18 cellular contexts compared by ENCODE assay signal in genomic region chr1:224113005-224113404, GRCh38. TPM values are rescaled to one million over a fixed set of nuclear protein-coding genes. Genes with fewer than 3 reads are reported as not detected.
A peak's percentile ranks its signal among the peaks of the same experiment; 100 is the strongest.
DNase-seq lines count a peak whose midpoint lies in the region; ATAC-seq and TF ChIP-seq lines count a peak whose summit lies in the region.
"Had no signal": no experiment of that assay in that cellular context is flagged by ENCODE, and none has a peak within 500 bp of the region (broad histone marks: within the 10 kb centered on the region; RNA-seq: fewer than 3 reads in every experiment).

No MANE protein-coding gene starts in this region.

- DNase-seq in T-helper 2 cell treated with Interferon-gamma antibody and Interleukin-4, amounts not matched to agents 5 μg/mL and 100 μg/mL, for 36 hours (ENCODE audit: low spot score) = no peak
- DNase-seq in T-helper 2 cell (no peak), PC-3 (peak; percentile 50), natural killer cell (no peak), vagina (ENCODE audit: extremely low spot score in 2 of 2) (no peak), epidermal melanocyte (ENCODE audit: insufficient read length, low spot score) (no peak), dedifferentiated amniotic fluid mesenchymal stem cell (ENCODE audit: extremely low spot score) (no peak), NCI-H524 (lab: John Stamatoyannopoulos, UW) (no peak)
- DNase-seq: activated CD4-positive, alpha-beta T cell treated with anti-CD3 and anti-CD28 coated beads, Interleukin-2, amount 10 ng/mL, durations not matched to agents 24 days and 14 days; activated effector memory CD4-positive, alpha-beta T cell treated with Interleukin-2 at 50 U/mL for 16 hours; C1 segment of cervical spinal cord; GDM1; glutamatergic neuron; NCI-H2029; NCI-H446 treated with DMSO at 0.1 percent for 48 hours; stimulated activated CD4-positive, alpha-beta T cell treated with anti-CD3 and anti-CD28 coated beads, Interleukin-4, amount 100 ng/mL, for 24 hours had no signal

- H3K27ac ChIP-seq in PC-3 (ENCODE audit: low read length) = no peak overlapping the region
- no peak overlapping the region for H3K27ac ChIP-seq in vagina
- H3K27ac ChIP-seq: neural progenitor cell had no signal

- H3K36me3 ChIP-seq in PC-3 (ENCODE audit: low read depth, low read length) = 0 out of 2 replicates have a peak, but pooled peaks cover 2% of the 10 kb centered on the region
- no peaks in the 10 kb centered on the region for H3K36me3 ChIP-seq in vagina
- H3K36me3 ChIP-seq: neural progenitor cell had no signal

- H3K9ac ChIP-seq in PC-3 (ENCODE audit: low read length) = no peak overlapping the region
- H3K9ac ChIP-seq: neural progenitor cell had no signal

- no peak overlapping the region for H3K4me3 Mint-ChIP-seq in T-helper 2 cell treated with Interferon-gamma antibody and Interleukin-4, amounts not matched to agents 5 μg/mL and 100 μg/mL, for 36 hours
- H3K4me3 Mint-ChIP-seq in natural killer cell = no peak overlapping the region

- H3K27me3 ChIP-seq in PC-3 (ENCODE audit: low read length) (no peaks in the 10 kb centered on the region), vagina (no peaks in the 10 kb centered on the region)
- H3K27me3 ChIP-seq: neural progenitor cell had no signal

- peak overlapping the region; percentile 83 for H3K4me2 ChIP-seq in PC-3 (ENCODE audit: low read length)

- CTCF ChIA-PET in PC-3 (lab: Charles Lee) = no interaction called here

- H3F3A ChIP-seq in PC-3 (ENCODE audit: low read length, unreplicated experiment) = no peaks in the 10 kb centered on the region

- H3K27me3 Mint-ChIP-seq in T-helper 2 cell treated with Interferon-gamma antibody and Interleukin-4, amounts not matched to agents 5 μg/mL and 100 μg/mL, for 36 hours (ENCODE audit: low read depth) = peaks cover 27% of the 10 kb centered on the region
- peaks cover 0 to 10% of the 10 kb centered on the region in 2 donors for H3K27me3 Mint-ChIP-seq in natural killer cell (ENCODE audit: low read depth in 2 of 2)

- H3K4me1 Mint-ChIP-seq in T-helper 2 cell treated with Interferon-gamma antibody and Interleukin-4, amounts not matched to agents 5 μg/mL and 100 μg/mL, for 36 hours (ENCODE audit: low read depth) = peaks cover 17% of the 10 kb centered on the region
- peaks cover 16 to 29% of the 10 kb centered on the region in 2 donors for H3K4me1 Mint-ChIP-seq in natural killer cell

- H3K4me3 ChIP-seq in PC-3 (ENCODE audit: low read length) (peak overlapping the region; percentile 91), vagina (peak overlapping the region; percentile 65 to 94)

- TF ChIP-seq CTCF in PC-3 (conservative IDR thresholded peaks at IDR 0.05; ENCODE audit: low read depth, low read length) (no peak), natural killer cell (IDR thresholded peaks at IDR 0.05) (no peak), vagina (IDR thresholded peaks at IDR 0.05) (no peak)

- intact Hi-C loops in PC-3 (cut with micrococcal nuclease) (loop anchor here (10.0 kb wide), 2 partner anchors 298 to 408 kb away; no protein-coding TSS in a partner anchor), natural killer cell (cut with micrococcal nuclease) (no loop called here), vagina (cut with DNase I) (loop anchor here (10.0 kb wide), 1 partner anchor 242 kb away; the partner anchor contains the start of gene CNIH4)

- H2AFZ ChIP-seq in PC-3 (ENCODE audit: low read length) = peak overlapping the region; percentile 77

- TF ChIP-seq POLR2A in vagina (IDR thresholded peaks at IDR 0.05) = no peak

- POLR2A ChIA-PET in PC-3 (lab: Charles Lee; ENCODE audit: unreplicated experiment) = no interaction called here

- H4K20me1 ChIP-seq in PC-3 (ENCODE audit: low read length) = peaks cover 12% of the 10 kb centered on the region

- H3K9me3 Mint-ChIP-seq in T-helper 2 cell treated with Interferon-gamma antibody and Interleukin-4, amounts not matched to agents 5 μg/mL and 100 μg/mL, for 36 hours = no peaks in the 10 kb centered on the region
- no peaks in the 10 kb centered on the region for H3K9me3 Mint-ChIP-seq in natural killer cell
- H3K9me3 Mint-ChIP-seq: activated CD4-positive, alpha-beta T cell treated with anti-CD3 and anti-CD28 coated beads, Interleukin-2, amount 10 ng/mL, durations not matched to agents 24 days and 14 days; neural progenitor cell had no signal

- no peaks in the 10 kb centered on the region for H3K36me3 Mint-ChIP-seq in T-helper 2 cell treated with Interferon-gamma antibody and Interleukin-4, amounts not matched to agents 5 μg/mL and 100 μg/mL, for 36 hours (ENCODE audit: low read depth)
- no peaks in the 10 kb centered on the region for H3K36me3 Mint-ChIP-seq in natural killer cell

- no peaks in the 10 kb centered on the region for H3K9me2 ChIP-seq in PC-3 (replicated peaks; ENCODE audit: low read length)

- H3K27ac Mint-ChIP-seq in T-helper 2 cell treated with Interferon-gamma antibody and Interleukin-4, amounts not matched to agents 5 μg/mL and 100 μg/mL, for 36 hours = peak overlapping the region; percentile 89
- H3K27ac Mint-ChIP-seq in natural killer cell = peak overlapping the region; percentile 89 to 94

- ATAC-seq in PC-3 (peak; percentile 18; the same call in 1 of the 2 replicates), natural killer cell (no peak)
- ATAC-seq: Right ventricle myocardium inferior had no signal

- H3K9me3 ChIP-seq in PC-3 (ENCODE audit: low read length) (no peaks in the 10 kb centered on the region), vagina (no peaks in the 10 kb centered on the region)

- no TSS peak for BruUV-seq in PC-3 (replicated peaks; lab: Mats Ljungman, UMichigan)

- peaks cover 26% of the 10 kb centered on the region for H3K4me1 ChIP-seq in PC-3 (ENCODE audit: insufficient read depth, low read length)
- peaks cover 28% of the 10 kb centered on the region for H3K4me1 ChIP-seq in vagina

- H3K79me2 ChIP-seq in PC-3 (ENCODE audit: low read length) = peaks cover 46% of the 10 kb centered on the region

RNA-seq across cellular contexts. Expression of gene FBXO28, which starts 0.9 kb away (rescaled TPM):
- total RNA-seq in PC-3 (2014; rRNA removed) (57.7 and 82.6 TPM in 2 replicates), natural killer cell (10 to 100 TPM; 26.2 to 28.4 (median 28.1) TPM), vagina (20.1 TPM)
